1 cellular context compared by ENCODE assay signal in the genomic region with DNA sequence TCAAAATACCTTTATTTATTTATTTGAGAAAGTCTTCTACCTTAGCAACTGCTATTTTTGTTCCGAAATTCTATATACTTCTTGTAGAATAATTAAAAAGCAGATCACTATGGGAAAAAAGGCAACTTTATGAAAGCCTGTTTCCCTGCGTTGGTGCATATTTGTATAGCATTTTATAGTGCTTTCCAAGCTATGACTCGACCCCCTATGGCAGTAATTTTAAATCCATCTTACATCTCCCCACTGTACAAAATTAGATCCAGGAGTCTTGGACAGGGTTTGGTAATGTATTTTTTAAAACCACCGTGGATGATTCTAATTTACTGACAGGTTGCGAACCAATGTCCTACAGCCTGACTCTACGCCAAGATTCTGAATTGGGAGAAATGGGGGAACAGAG.
TF ChIP-seq lines count a peak whose summit lies in the region.

No MANE protein-coding gene starts in this region.

TF ChIP-seq in GM23338, 12 proteins besides CTCF, POLR2A, EP300 and RAD21:
- TF ChIP-seq, protein P1, sequence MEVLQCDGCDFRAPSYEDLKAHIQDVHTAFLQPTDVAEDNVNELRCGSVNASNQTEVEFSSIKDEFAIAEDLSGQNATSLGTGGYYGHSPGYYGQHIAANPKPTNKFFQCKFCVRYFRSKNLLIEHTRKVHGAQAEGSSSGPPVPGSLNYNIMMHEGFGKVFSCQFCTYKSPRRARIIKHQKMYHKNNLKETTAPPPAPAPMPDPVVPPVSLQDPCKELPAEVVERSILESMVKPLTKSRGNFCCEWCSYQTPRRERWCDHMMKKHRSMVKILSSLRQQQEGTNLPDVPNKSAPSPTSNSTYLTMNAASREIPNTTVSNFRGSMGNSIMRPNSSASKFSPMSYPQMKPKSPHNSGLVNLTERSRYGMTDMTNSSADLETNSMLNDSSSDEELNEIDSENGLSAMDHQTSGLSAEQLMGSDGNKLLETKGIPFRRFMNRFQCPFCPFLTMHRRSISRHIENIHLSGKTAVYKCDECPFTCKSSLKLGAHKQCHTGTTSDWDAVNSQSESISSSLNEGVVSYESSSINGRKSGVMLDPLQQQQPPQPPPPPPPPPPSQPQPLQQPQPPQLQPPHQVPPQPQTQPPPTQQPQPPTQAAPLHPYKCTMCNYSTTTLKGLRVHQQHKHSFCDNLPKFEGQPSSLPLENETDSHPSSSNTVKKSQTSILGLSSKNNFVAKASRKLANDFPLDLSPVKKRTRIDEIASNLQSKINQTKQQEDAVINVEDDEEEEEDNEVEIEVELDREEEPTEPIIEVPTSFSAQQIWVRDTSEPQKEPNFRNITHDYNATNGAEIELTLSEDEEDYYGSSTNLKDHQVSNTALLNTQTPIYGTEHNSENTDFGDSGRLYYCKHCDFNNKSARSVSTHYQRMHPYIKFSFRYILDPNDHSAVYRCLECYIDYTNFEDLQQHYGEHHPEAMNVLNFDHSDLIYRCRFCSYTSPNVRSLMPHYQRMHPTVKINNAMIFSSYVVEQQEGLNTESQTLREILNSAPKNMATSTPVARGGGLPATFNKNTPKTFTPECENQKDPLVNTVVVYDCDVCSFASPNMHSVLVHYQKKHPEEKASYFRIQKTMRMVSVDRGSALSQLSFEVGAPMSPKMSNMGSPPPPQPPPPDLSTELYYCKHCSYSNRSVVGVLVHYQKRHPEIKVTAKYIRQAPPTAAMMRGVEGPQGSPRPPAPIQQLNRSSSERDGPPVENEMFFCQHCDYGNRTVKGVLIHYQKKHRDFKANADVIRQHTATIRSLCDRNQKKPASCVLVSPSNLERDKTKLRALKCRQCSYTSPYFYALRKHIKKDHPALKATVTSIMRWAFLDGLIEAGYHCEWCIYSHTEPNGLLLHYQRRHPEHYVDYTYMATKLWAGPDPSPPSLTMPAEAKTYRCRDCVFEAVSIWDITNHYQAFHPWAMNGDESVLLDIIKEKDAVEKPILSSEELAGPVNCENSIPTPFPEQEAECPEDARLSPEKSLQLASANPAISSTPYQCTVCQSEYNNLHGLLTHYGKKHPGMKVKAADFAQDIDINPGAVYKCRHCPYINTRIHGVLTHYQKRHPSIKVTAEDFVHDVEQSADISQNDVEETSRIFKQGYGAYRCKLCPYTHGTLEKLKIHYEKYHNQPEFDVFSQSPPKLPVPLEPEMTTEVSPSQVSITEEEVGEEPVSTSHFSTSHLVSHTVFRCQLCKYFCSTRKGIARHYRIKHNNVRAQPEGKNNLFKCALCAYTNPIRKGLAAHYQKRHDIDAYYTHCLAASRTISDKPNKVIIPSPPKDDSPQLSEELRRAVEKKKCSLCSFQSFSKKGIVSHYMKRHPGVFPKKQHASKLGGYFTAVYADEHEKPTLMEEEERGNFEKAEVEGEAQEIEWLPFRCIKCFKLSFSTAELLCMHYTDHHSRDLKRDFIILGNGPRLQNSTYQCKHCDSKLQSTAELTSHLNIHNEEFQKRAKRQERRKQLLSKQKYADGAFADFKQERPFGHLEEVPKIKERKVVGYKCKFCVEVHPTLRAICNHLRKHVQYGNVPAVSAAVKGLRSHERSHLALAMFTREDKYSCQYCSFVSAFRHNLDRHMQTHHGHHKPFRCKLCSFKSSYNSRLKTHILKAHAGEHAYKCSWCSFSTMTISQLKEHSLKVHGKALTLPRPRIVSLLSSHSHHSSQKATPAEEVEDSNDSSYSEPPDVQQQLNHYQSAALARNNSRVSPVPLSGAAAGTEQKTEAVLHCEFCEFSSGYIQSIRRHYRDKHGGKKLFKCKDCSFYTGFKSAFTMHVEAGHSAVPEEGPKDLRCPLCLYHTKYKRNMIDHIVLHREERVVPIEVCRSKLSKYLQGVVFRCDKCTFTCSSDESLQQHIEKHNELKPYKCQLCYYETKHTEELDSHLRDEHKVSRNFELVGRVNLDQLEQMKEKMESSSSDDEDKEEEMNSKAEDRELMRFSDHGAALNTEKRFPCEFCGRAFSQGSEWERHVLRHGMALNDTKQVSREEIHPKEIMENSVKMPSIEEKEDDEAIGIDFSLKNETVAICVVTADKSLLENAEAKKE (CRISPR knock-in tag; IDR thresholded peaks at IDR 0.05): no peak
- TF ChIP-seq STAT1 (IDR thresholded peaks at IDR 0.05; ENCODE audit: unreplicated experiment) (no peak), NANOG (IDR thresholded peaks at IDR 0.05; ENCODE audit: borderline replicate concordance) (no peak), JUNB (IDR thresholded peaks at IDR 0.05; ENCODE audit: unreplicated experiment) (no peak), ZNF331 (CRISPR knock-in tag; IDR thresholded peaks at IDR 0.05; ENCODE audit: low read depth) (no peak), EZH2 (IDR thresholded peaks at IDR 0.05; ENCODE audit: low read depth, unreplicated experiment) (no peak), CREB1 (CRISPR knock-in tag; IDR thresholded peaks at IDR 0.05; ENCODE audit: low read depth) (no peak), EZH2phosphoT487 (IDR thresholded peaks at IDR 0.05; ENCODE audit: unreplicated experiment) (no peak), POLR2AphosphoS5 (IDR thresholded peaks at IDR 0.05; ENCODE audit: low read depth) (no peak), ZNF114 (CRISPR knock-in tag; IDR thresholded peaks at IDR 0.05) (no peak)
- TF ChIP-seq, protein P2, sequence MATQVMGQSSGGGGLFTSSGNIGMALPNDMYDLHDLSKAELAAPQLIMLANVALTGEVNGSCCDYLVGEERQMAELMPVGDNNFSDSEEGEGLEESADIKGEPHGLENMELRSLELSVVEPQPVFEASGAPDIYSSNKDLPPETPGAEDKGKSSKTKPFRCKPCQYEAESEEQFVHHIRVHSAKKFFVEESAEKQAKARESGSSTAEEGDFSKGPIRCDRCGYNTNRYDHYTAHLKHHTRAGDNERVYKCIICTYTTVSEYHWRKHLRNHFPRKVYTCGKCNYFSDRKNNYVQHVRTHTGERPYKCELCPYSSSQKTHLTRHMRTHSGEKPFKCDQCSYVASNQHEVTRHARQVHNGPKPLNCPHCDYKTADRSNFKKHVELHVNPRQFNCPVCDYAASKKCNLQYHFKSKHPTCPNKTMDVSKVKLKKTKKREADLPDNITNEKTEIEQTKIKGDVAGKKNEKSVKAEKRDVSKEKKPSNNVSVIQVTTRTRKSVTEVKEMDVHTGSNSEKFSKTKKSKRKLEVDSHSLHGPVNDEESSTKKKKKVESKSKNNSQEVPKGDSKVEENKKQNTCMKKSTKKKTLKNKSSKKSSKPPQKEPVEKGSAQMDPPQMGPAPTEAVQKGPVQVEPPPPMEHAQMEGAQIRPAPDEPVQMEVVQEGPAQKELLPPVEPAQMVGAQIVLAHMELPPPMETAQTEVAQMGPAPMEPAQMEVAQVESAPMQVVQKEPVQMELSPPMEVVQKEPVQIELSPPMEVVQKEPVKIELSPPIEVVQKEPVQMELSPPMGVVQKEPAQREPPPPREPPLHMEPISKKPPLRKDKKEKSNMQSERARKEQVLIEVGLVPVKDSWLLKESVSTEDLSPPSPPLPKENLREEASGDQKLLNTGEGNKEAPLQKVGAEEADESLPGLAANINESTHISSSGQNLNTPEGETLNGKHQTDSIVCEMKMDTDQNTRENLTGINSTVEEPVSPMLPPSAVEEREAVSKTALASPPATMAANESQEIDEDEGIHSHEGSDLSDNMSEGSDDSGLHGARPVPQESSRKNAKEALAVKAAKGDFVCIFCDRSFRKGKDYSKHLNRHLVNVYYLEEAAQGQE (IDR thresholded peaks at IDR 0.05; ENCODE audit: unreplicated experiment): no peak
- TF ChIP-seq, protein P3, sequence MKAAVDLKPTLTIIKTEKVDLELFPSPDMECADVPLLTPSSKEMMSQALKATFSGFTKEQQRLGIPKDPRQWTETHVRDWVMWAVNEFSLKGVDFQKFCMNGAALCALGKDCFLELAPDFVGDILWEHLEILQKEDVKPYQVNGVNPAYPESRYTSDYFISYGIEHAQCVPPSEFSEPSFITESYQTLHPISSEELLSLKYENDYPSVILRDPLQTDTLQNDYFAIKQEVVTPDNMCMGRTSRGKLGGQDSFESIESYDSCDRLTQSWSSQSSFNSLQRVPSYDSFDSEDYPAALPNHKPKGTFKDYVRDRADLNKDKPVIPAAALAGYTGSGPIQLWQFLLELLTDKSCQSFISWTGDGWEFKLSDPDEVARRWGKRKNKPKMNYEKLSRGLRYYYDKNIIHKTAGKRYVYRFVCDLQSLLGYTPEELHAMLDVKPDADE (IDR thresholded peaks at IDR 0.05): no peak
